In genomic region chr2:30232027-30232800, GRCh38 we compare ENCODE assay signal across 8 cellular contexts. TPM values are rescaled to one million over a fixed set of nuclear protein-coding genes. Genes with fewer than 3 reads are reported as not detected.
DNase-seq lines count a peak whose midpoint lies in the region; ATAC-seq, FAIRE-seq and TF ChIP-seq lines count a peak whose summit lies in the region.

No MANE protein-coding gene starts in this region.

- H3K27me3 Mint-ChIP-seq in activated B cell treated with CpG ODN at 0.5 μM for 24 hours = no peaks in the 10 kb centered on the region

- POLR2A ChIA-PET in activated B cell treated with CpG ODN at 0.5 μM for 24 hours (lab: Charles Lee) = interaction anchor here (0.5 to 9.0 kb wide), 47 partner anchors 9 to 1031 kb away, joined by 3 to 147 read pairs (median 7); partner anchors contain the start of genes LCLAT1 and YPEL5

- H3K79me2 ChIP-seq in DND-41 (ENCODE audit: insufficient read depth, low read length) = peaks cover 28% of the 10 kb centered on the region

- peaks cover 53% of the 10 kb centered on the region for H3K4me1 Mint-ChIP-seq in activated B cell treated with CpG ODN at 0.5 μM for 24 hours

- FAIRE-seq in RCC 7860 (lab: Jason Lieb, UNC) = no peak

- no peaks in the 10 kb centered on the region for H3K9me3 ChIP-seq in DND-41 (ENCODE audit: insufficient read depth, low read length, severe bottlenecking)
- no peaks in the 10 kb centered on the region for H3K9me3 ChIP-seq in right lobe of liver

- peak; percentile 87 for DNase-seq in DND-41
- no peak for DNase-seq in LNCaP clone FGC (ENCODE audit: low read depth)
- DNase-seq in activated B cell treated with CpG ODN at 0.5 μM for 24 hours = peak; percentile 67
- peak; percentile 37 for DNase-seq in choroid plexus epithelial cell (ENCODE audit: low read depth)
- DNase-seq in right lobe of liver = peak in 2 of 3 donors; percentile 50 to 64
- DNase-seq in stimulated activated CD8-positive, alpha-beta memory T cell treated with anti-CD3 and anti-CD28 coated beads, Interleukin-15, amount 100 ng/mL, for 24 hours (ENCODE audit: low read depth) = peak; percentile 39
- DNase-seq in RCC 7860 (ENCODE audit: low spot score) = no peak

- no peak for TF ChIP-seq POLR2A in right lobe of liver (IDR thresholded peaks at IDR 0.05)

- H3K27me3 ChIP-seq in DND-41 (ENCODE audit: insufficient read depth, low read length, poor library complexity) (no peaks in the 10 kb centered on the region), right lobe of liver (no peaks in the 10 kb centered on the region)

- CTCF ChIA-PET in activated B cell treated with CpG ODN at 0.5 μM for 24 hours (lab: Charles Lee) = interaction anchor here (0.7 to 11.2 kb wide), 12 partner anchors 24 to 479 kb away, joined by 3 to 90 read pairs (median 4); no protein-coding TSS in a partner anchor

- H3K4me2 ChIP-seq in DND-41 (ENCODE audit: insufficient read depth, low read length) = peak overlapping the region; percentile 76

- peak overlapping the region; percentile 96 for H3K9ac ChIP-seq in DND-41 (ENCODE audit: low read depth, low read length)

- H3K27ac ChIP-seq in DND-41 (ENCODE audit: low read length) (peak overlapping the region; percentile 93), right lobe of liver (peak overlapping the region; percentile 49 to 74 (median 67))

- H2AFZ ChIP-seq in DND-41 (ENCODE audit: low read depth, low read length) = peak overlapping the region; percentile 37

- ATAC-seq in DND-41 (ENCODE audit: insufficient read depth, low read depth) = peak; percentile 71
- peak; percentile 26 for ATAC-seq in GM21619 (IDR thresholded peaks at IDR 0.05; ENCODE audit: unreplicated experiment)
- ATAC-seq in activated B cell treated with CpG ODN at 0.5 μM for 24 hours (ENCODE audit: low read depth) = peak; percentile 49
- ATAC-seq in right lobe of liver = peak; percentile 27 to 53 (median 40)

- TF ChIP-seq CTCF in DND-41 (IDR thresholded peaks at IDR 0.05; ENCODE audit: borderline replicate concordance, extremely low read depth, low read length, poor library complexity, severe bottlenecking) (peak; percentile 36), LNCaP clone FGC (IDR thresholded peaks at IDR 0.05; ENCODE audit: control insufficient read depth, extremely low read depth, insufficient read depth) (no peak), activated B cell treated with CpG ODN at 0.5 μM for 24 hours (IDR thresholded peaks at IDR 0.05) (no peak), choroid plexus epithelial cell (conservative IDR thresholded peaks at IDR 0.05; ENCODE audit: low read depth, low read length) (no peak), right lobe of liver (IDR thresholded peaks at IDR 0.05) (no peak)

- H3K36me3 ChIP-seq in DND-41 (ENCODE audit: insufficient read depth, low read length) (peaks cover 32% of the 10 kb centered on the region), right lobe of liver (no peaks in the 10 kb centered on the region)

- no peaks in the 10 kb centered on the region for H3K9me3 Mint-ChIP-seq in activated B cell treated with CpG ODN at 0.5 μM for 24 hours

- H3K4me3 ChIP-seq in DND-41 (ENCODE audit: low read depth in 1 of 2, low read length in 2 of 2) (peak overlapping the region; percentile 47 to 73), LNCaP clone FGC (ENCODE audit: low read depth, low read length) (peak overlapping the region; percentile 48; the same call in 1 of the 2 replicates), choroid plexus epithelial cell (ENCODE audit: low read depth, low read length) (peak overlapping the region; percentile 67), right lobe of liver (peak overlapping the region; percentile 45 to 63 (median 53))

- peak overlapping the region; percentile 93 for H3K4me3 Mint-ChIP-seq in activated B cell treated with CpG ODN at 0.5 μM for 24 hours

- peaks cover 27% of the 10 kb centered on the region for H3K4me1 ChIP-seq in DND-41 (ENCODE audit: insufficient read depth, low read length)
- peaks cover 0 to 5% (median 0%) of the 10 kb centered on the region in 4 donors for H3K4me1 ChIP-seq in right lobe of liver

- WGBS in right lobe of liver (ENCODE audit: insufficient coverage, low coverage, low lambda C conversion rate, missing lambda C conversion rate) = 0% methylated on average over 20 of the region's 67 CpGs

- H3K27ac Mint-ChIP-seq in activated B cell treated with CpG ODN at 0.5 μM for 24 hours = peak overlapping the region; percentile 94

- H3K36me3 Mint-ChIP-seq in activated B cell treated with CpG ODN at 0.5 μM for 24 hours (ENCODE audit: low read depth) = peaks cover 33% of the 10 kb centered on the region

- peaks cover 20% of the 10 kb centered on the region; the same call in 1 of the 2 replicates for H4K20me1 ChIP-seq in DND-41 (ENCODE audit: insufficient read depth, low read length)

- intact Hi-C loops in activated B cell treated with CpG ODN at 0.5 μM for 24 hours (cut with micrococcal nuclease) (loop anchor here (1.0 to 10.0 kb wide), 10 partner anchors 44 to 1830 kb away; partner anchors contain the start of genes CAPN14 and SPAST), right lobe of liver (cut with DNase I) (no loop called here)

RNA-seq across cellular contexts. Expression of gene LBH, which starts 0.9 kb away (rescaled TPM):
- total RNA-seq in activated B cell treated with CpG ODN at 0.5 μM for 24 hours (120 and 131 TPM in 2 replicates), right lobe of liver (10 to 100 TPM in 3 of 6 experiments, 1 to 10 TPM in 3; 4.3 to 17.6 (median 9.5) TPM)

Comparison
In these comparisons a context has a peak if more than half of its experiments do, and no peak if none do; other contexts are left out.
1. DNase-seq: peak in DND-41 (single experiment), activated B cell treated with CpG ODN at 0.5 μM for 24 hours (single experiment), choroid plexus epithelial cell (single experiment), right lobe of liver (2 of 3) and stimulated activated CD8-positive, alpha-beta memory T cell treated with anti-CD3 and anti-CD28 coated beads, Interleukin-15, amount 100 ng/mL, for 24 hours (single experiment); none in LNCaP clone FGC (single experiment) and RCC 7860 (single experiment).
2. Peak in every context shown above with its lines, with median percentiles within 50 percentile points of each other: ATAC-seq and H3K4me3 ChIP-seq.